Comparison of ENCODE assay signal across 13 cellular contexts in the genomic region with DNA sequence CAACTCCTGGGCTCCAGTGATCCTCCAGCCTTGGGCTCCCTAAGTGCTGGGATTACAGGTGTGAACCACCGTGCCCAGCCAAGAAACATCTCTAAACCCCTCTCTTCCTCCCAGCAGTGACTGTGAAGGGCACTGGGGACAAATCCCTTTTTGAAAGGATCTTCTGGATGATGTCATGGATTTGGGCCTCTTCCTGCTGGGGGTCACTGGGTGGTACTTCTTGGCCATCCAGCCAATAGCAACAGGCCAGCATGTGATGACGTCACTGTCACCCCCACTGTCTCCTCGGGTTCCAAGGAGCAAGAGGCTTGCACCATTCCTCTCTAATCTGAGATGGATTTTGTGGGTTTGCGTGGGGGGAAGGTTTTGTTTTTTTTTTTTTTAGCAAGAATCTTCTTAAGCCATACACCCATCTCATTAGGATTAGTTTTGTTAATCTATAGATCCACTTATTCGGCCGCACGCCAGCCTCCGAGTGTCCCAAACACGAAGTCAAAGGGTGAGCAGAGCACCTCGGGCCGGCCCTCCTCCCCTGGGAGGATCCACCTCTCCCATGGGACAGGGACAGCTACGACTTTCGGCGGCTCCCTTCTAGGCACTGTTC. TPM values are rescaled to one million over a fixed set of nuclear protein-coding genes. Genes with fewer than 3 reads are reported as not detected.
DNase-seq lines count a peak whose midpoint lies in the region; ATAC-seq, FAIRE-seq and TF ChIP-seq lines count a peak whose summit lies in the region.
"Had no signal": no experiment of that assay in that cellular context is flagged by ENCODE, and none has a peak within 500 bp of the region (broad histone marks: within the 10 kb centered on the region; RNA-seq: fewer than 3 reads in every experiment).

No MANE protein-coding gene starts in this region.

- DNase-seq in Right ventricle myocardium superior (peak; percentile 53), left ventricle myocardium inferior (no peak), RWPE1 (ENCODE audit: low spot score) (no peak), fibroblast of mammary gland (ENCODE audit: low read depth) (peak; percentile 87), urothelium cell line (ENCODE audit: low spot score) (peak; percentile 52), coronary artery (ENCODE audit: low spot score) (no peak)
- no peak for DNase-seq in activated T-helper 2 cell treated with anti-CD3 and anti-CD28 coated beads, Interferon-gamma antibody, Interleukin-2, Interleukin-4, amounts not matched to agents 10 μg/mL and 5 μg/mL and 100 μg/mL, durations not matched to agents 14 hours and 24 hours and 36 hours (ENCODE audit: low spot score)
- DNase-seq: activated naive CD8-positive, alpha-beta T cell treated with anti-CD3 and anti-CD28 coated beads, Interleukin-2, amount 10 ng/mL, durations not matched to agents 7 days and 5 days; NCI-H2081 treated with DMSO at 0.1 percent for 48 hours had no signal

- H3K4me1 ChIP-seq in left ventricle myocardium inferior, result peaks cover 12% of the 10 kb centered on the region

- H3K27me3 ChIP-seq in left ventricle myocardium inferior (ENCODE audit: low read depth), result no peaks in the 10 kb centered on the region
- H3K27me3 ChIP-seq: BLaER1 had no signal

- no peaks in the 10 kb centered on the region for H3K4me1 Mint-ChIP-seq in activated T-helper 2 cell treated with anti-CD3 and anti-CD28 coated beads, Interferon-gamma antibody, Interleukin-2, Interleukin-4, amounts not matched to agents 10 μg/mL and 5 μg/mL and 100 μg/mL, durations not matched to agents 14 hours and 24 hours and 36 hours (ENCODE audit: low read depth)
- H3K4me1 Mint-ChIP-seq: activated naive CD8-positive, alpha-beta T cell treated with anti-CD3 and anti-CD28 coated beads, Interleukin-2, amount 10 ng/mL, durations not matched to agents 7 days and 5 days had no signal

- POLR2A ChIA-PET in RWPE1 (lab: Yijun Ruan, JAX; ENCODE audit: low non-redundant PET), result no interaction called here

- no peak overlapping the region for H3K4me3 Mint-ChIP-seq in activated T-helper 2 cell treated with anti-CD3 and anti-CD28 coated beads, Interferon-gamma antibody, Interleukin-2, Interleukin-4, amounts not matched to agents 10 μg/mL and 5 μg/mL and 100 μg/mL, durations not matched to agents 14 hours and 24 hours and 36 hours (ENCODE audit: low read depth)
- H3K4me3 Mint-ChIP-seq: activated naive CD8-positive, alpha-beta T cell treated with anti-CD3 and anti-CD28 coated beads, Interleukin-2, amount 10 ng/mL, durations not matched to agents 7 days and 5 days; natural killer cell treated with Interleukin-12 subunit alpha and Interleukin-12 subunit beta and Interleukin-15 and Interleukin-18, amount 100 ng/mL, for 72 hours had no signal

- intact Hi-C loops in Right ventricle myocardium superior (cut with DNase I), result loop anchor here (2.0 to 5.0 kb wide), 2 partner anchors 86 to 214 kb away; no protein-coding TSS in a partner anchor
- intact Hi-C loops in left ventricle myocardium inferior (cut with micrococcal nuclease), result loop anchor here (10.0 kb wide), 1 partner anchor 88 kb away; no protein-coding TSS in a partner anchor
- intact Hi-C loops in activated T-helper 2 cell treated with anti-CD3 and anti-CD28 coated beads, Interferon-gamma antibody, Interleukin-2, Interleukin-4, amounts not matched to agents 10 μg/mL and 5 μg/mL and 100 μg/mL, durations not matched to agents 14 hours and 24 hours and 36 hours (cut with micrococcal nuclease), result no loop called here

- H3K9me3 ChIP-seq in left ventricle myocardium inferior (replicated peaks), result no peaks in the 10 kb centered on the region
- H3K9me3 ChIP-seq: BLaER1 had no signal

- H3K27ac ChIP-seq in left ventricle myocardium inferior (replicated peaks) (no peak overlapping the region), RWPE1 (peak overlapping the region; percentile 50), coronary artery (no peak overlapping the region)
- H3K27ac ChIP-seq: BLaER1 had no signal

- no peaks in the 10 kb centered on the region for H3K36me3 ChIP-seq in left ventricle myocardium inferior
- H3K36me3 ChIP-seq: BLaER1 had no signal

- H3K4me3 ChIP-seq in left ventricle myocardium inferior, result no peak overlapping the region
- H3K4me3 ChIP-seq in fibroblast of mammary gland (ENCODE audit: control insufficient read depth, low read depth, low read length), result no peak overlapping the region
- no peak overlapping the region for H3K4me3 ChIP-seq in coronary artery
- H3K4me3 ChIP-seq: BLaER1 had no signal

- no peak for TF ChIP-seq CTCF in left ventricle myocardium inferior (IDR thresholded peaks at IDR 0.05; ENCODE audit: borderline replicate concordance)
- TF ChIP-seq CTCF in RWPE1 (conservative IDR thresholded peaks at IDR 0.05; ENCODE audit: low read depth), result no peak
- no peak for TF ChIP-seq CTCF in fibroblast of mammary gland (conservative IDR thresholded peaks at IDR 0.05; ENCODE audit: control insufficient read depth, insufficient read depth, low read depth, low read length)
- no peak for TF ChIP-seq CTCF in coronary artery (IDR thresholded peaks at IDR 0.05)

- no peak for ATAC-seq in Right ventricle myocardium superior (ENCODE audit: poor library complexity)
- ATAC-seq in GM18909 (IDR thresholded peaks at IDR 0.05; ENCODE audit: poor library complexity, unreplicated experiment), result no peak

- CTCF ChIA-PET in RWPE1 (lab: Yijun Ruan, JAX), result interaction anchor here (1.0 kb wide), 1 partner anchor 213 kb away, joined by 3 read pairs; no protein-coding TSS in a partner anchor

- H3K27ac Mint-ChIP-seq in activated T-helper 2 cell treated with anti-CD3 and anti-CD28 coated beads, Interferon-gamma antibody, Interleukin-2, Interleukin-4, amounts not matched to agents 10 μg/mL and 5 μg/mL and 100 μg/mL, durations not matched to agents 14 hours and 24 hours and 36 hours, result no peak overlapping the region
- H3K27ac Mint-ChIP-seq: activated naive CD8-positive, alpha-beta T cell treated with anti-CD3 and anti-CD28 coated beads, Interleukin-2, amount 10 ng/mL, durations not matched to agents 7 days and 5 days; natural killer cell treated with Interleukin-12 subunit alpha and Interleukin-12 subunit beta and Interleukin-15 and Interleukin-18, amount 100 ng/mL, for 72 hours had no signal

- H3K36me3 Mint-ChIP-seq in activated T-helper 2 cell treated with anti-CD3 and anti-CD28 coated beads, Interferon-gamma antibody, Interleukin-2, Interleukin-4, amounts not matched to agents 10 μg/mL and 5 μg/mL and 100 μg/mL, durations not matched to agents 14 hours and 24 hours and 36 hours (ENCODE audit: low read depth), result no peaks in the 10 kb centered on the region
- H3K36me3 Mint-ChIP-seq: activated naive CD8-positive, alpha-beta T cell treated with anti-CD3 and anti-CD28 coated beads, Interleukin-2, amount 10 ng/mL, durations not matched to agents 7 days and 5 days; natural killer cell treated with Interleukin-12 subunit alpha and Interleukin-12 subunit beta and Interleukin-15 and Interleukin-18, amount 100 ng/mL, for 72 hours had no signal

- no peaks in the 10 kb centered on the region for H3K9me3 Mint-ChIP-seq in activated T-helper 2 cell treated with anti-CD3 and anti-CD28 coated beads, Interferon-gamma antibody, Interleukin-2, Interleukin-4, amounts not matched to agents 10 μg/mL and 5 μg/mL and 100 μg/mL, durations not matched to agents 14 hours and 24 hours and 36 hours
- H3K9me3 Mint-ChIP-seq: activated naive CD8-positive, alpha-beta T cell treated with anti-CD3 and anti-CD28 coated beads, Interleukin-2, amount 10 ng/mL, durations not matched to agents 7 days and 5 days; natural killer cell treated with Interleukin-12 subunit alpha and Interleukin-12 subunit beta and Interleukin-15 and Interleukin-18, amount 100 ng/mL, for 72 hours had no signal

- FAIRE-seq in urothelium cell line (lab: Jason Lieb, UNC), result peak; percentile 94
- FAIRE-seq: frontal cortex had no signal

- peaks cover 8% of the 10 kb centered on the region for H3K27me3 Mint-ChIP-seq in activated T-helper 2 cell treated with anti-CD3 and anti-CD28 coated beads, Interferon-gamma antibody, Interleukin-2, Interleukin-4, amounts not matched to agents 10 μg/mL and 5 μg/mL and 100 μg/mL, durations not matched to agents 14 hours and 24 hours and 36 hours (ENCODE audit: low read depth)

RNA-seq across cellular contexts. Expression of a gene that starts 29.4 kb away (rescaled TPM):
- total RNA-seq in Right ventricle myocardium superior (29.5 TPM), left ventricle myocardium inferior (27.7 TPM)
- total RNA-seq in activated T-helper 2 cell treated with anti-CD3 and anti-CD28 coated beads, Interferon-gamma antibody, Interleukin-2, Interleukin-4, amounts not matched to agents 10 μg/mL and 5 μg/mL and 100 μg/mL, durations not matched to agents 14 hours and 24 hours and 36 hours, result 47.3 and 52.7 TPM in 2 replicates

Comparison
In these comparisons a context has a peak if more than half of its experiments do, and no peak if none do; other contexts are left out.
1. DNase-seq: peak in Right ventricle myocardium superior (single experiment), fibroblast of mammary gland (single experiment) and urothelium cell line (single experiment); none in left ventricle myocardium inferior (single experiment), RWPE1 (single experiment), activated T-helper 2 cell treated with anti-CD3 and anti-CD28 coated beads, Interferon-gamma antibody, Interleukin-2, Interleukin-4, amounts not matched to agents 10 μg/mL and 5 μg/mL and 100 μg/mL, durations not matched to agents 14 hours and 24 hours and 36 hours (single experiment) and coronary artery (single experiment).